Comparison of ENCODE assay signal across 25 cellular contexts in genomic region chr17:17104036-17104435, GRCh38.
DNase-seq lines count a peak whose midpoint lies in the region; ATAC-seq, FAIRE-seq and TF ChIP-seq lines count a peak whose summit lies in the region.
"Had no signal": no experiment of that assay in that cellular context is flagged by ENCODE, and none has a peak within 500 bp of the region (broad histone marks: within the 10 kb centered on the region; RNA-seq: fewer than 3 reads in every experiment).

No MANE protein-coding gene starts in this region.

- H3K4me3 ChIP-seq in HepG2 (replicated peaks in 1 of 3; ENCODE audit: insufficient read depth in 1 of 3, low read depth in 2 of 3, low read length in 3 of 3) = no peak overlapping the region
- no peak overlapping the region for H3K4me3 ChIP-seq in right lobe of liver
- no peak overlapping the region for H3K4me3 ChIP-seq in kidney (ENCODE audit: low read length in 2 of 2)
- no peak overlapping the region for H3K4me3 ChIP-seq in testis
- H3K4me3 ChIP-seq in SJCRH30 = no peak overlapping the region
- H3K4me3 ChIP-seq: GM23338, lung, pancreas, transverse colon had no signal

- H3K27ac ChIP-seq in HepG2 (ENCODE audit: extremely low read length, insufficient read depth, low read length) = no peak overlapping the region
- H3K27ac ChIP-seq in right lobe of liver = no peak overlapping the region
- peak overlapping the region; percentile 81 for H3K27ac ChIP-seq in angular gyrus (ENCODE audit: low read depth, low read length)
- H3K27ac ChIP-seq in kidney (ENCODE audit: low read depth in 2 of 2, low read length in 2 of 2) = no peak overlapping the region
- H3K27ac ChIP-seq in testis = peak overlapping the region; percentile 8 to 52
- no peak overlapping the region for H3K27ac ChIP-seq in SJCRH30
- H3K27ac ChIP-seq: KMS-11, transverse colon, WERI-Rb-1 had no signal

- H4K20me1 ChIP-seq in HepG2 (ENCODE audit: insufficient read depth, low read length) = no peaks in the 10 kb centered on the region

- no peaks in the 10 kb centered on the region for H3K27me3 Mint-ChIP-seq in T-cell
- H3K27me3 Mint-ChIP-seq: activated CD4-positive, alpha-beta memory T cell treated with anti-CD3 and anti-CD28 coated beads, Interleukin-2, amount 10 ng/mL, durations not matched to agents 7 days and 5 days; activated naive CD4-positive, alpha-beta T cell treated with anti-CD3 and anti-CD28 coated beads, Interleukin-2, amount 10 ng/mL, durations not matched to agents 7 days and 5 days had no signal

- no peak for TF ChIP-seq CTCF in HepG2 (CRISPR knock-in tag; IDR thresholded peaks at IDR 0.05)
- no peak for TF ChIP-seq CTCF in right lobe of liver (IDR thresholded peaks at IDR 0.05)
- TF ChIP-seq CTCF in kidney (IDR thresholded peaks at IDR 0.05; ENCODE audit: borderline replicate concordance, extremely low read depth, insufficient read depth) = no peak
- TF ChIP-seq CTCF in testis (IDR thresholded peaks at IDR 0.05) = no peak

- CTCF ChIA-PET in HepG2 (lab: Yijun Ruan, JAX; ENCODE audit: low intra/inter-chr PET ratio, low total read pairs) = no interaction called here
- CTCF ChIA-PET in T-cell (lab: Charles Lee) = no interaction called here

- no peak overlapping the region for H3K27ac Mint-ChIP-seq in T-cell
- H3K27ac Mint-ChIP-seq: activated CD4-positive, alpha-beta memory T cell treated with anti-CD3 and anti-CD28 coated beads, Interleukin-2, amount 10 ng/mL, durations not matched to agents 7 days and 5 days; activated naive CD4-positive, alpha-beta T cell treated with anti-CD3 and anti-CD28 coated beads, Interleukin-2, amount 10 ng/mL, durations not matched to agents 7 days and 5 days; GM23338 had no signal

- H3K9ac ChIP-seq in HepG2 (ENCODE audit: insufficient read depth, low read depth, low read length) (no peak overlapping the region), kidney (ENCODE audit: low read length in 2 of 2) (no peak overlapping the region)
- H3K9ac ChIP-seq: KMS-11 had no signal

- TF ChIP-seq RAD21 in HepG2 (CRISPR knock-in tag; IDR thresholded peaks at IDR 0.05) = no peak

- in situ Hi-C loops in HepG2 (cut with HindIII; ENCODE audit: extremely low pct_ligation_motif_present, low pct_unique_long_range_greater_than_20kb) = no loop called here

- no peak overlapping the region for H2AFZ ChIP-seq in HepG2 (ENCODE audit: low read length)
- H2AFZ ChIP-seq: GM23338 had no signal

- H3K27me3 ChIP-seq in HepG2 (ENCODE audit: control insufficient read depth in 1 of 2, insufficient read depth in 2 of 2, low read length in 2 of 2) = no peaks in the 10 kb centered on the region
- H3K27me3 ChIP-seq in right lobe of liver = no peaks in the 10 kb centered on the region
- H3K27me3 ChIP-seq in testis = no peaks in the 10 kb centered on the region
- H3K27me3 ChIP-seq in SJCRH30 = no peaks in the 10 kb centered on the region
- H3K27me3 ChIP-seq: pancreas, transverse colon had no signal

- peaks cover 7% of the 10 kb centered on the region for H3K36me3 Mint-ChIP-seq in T-cell

- no peak overlapping the region for H3K4me2 ChIP-seq in HepG2 (ENCODE audit: low read depth, low read length)
- H3K4me2 ChIP-seq: GM23338, KMS-11 had no signal

- no peak overlapping the region for H3K4me3 Mint-ChIP-seq in T-cell
- H3K4me3 Mint-ChIP-seq: activated CD4-positive, alpha-beta memory T cell treated with anti-CD3 and anti-CD28 coated beads, Interleukin-2, amount 10 ng/mL, durations not matched to agents 7 days and 5 days; activated naive CD4-positive, alpha-beta T cell treated with anti-CD3 and anti-CD28 coated beads, Interleukin-2, amount 10 ng/mL, durations not matched to agents 7 days and 5 days; GM23338 had no signal

- DNase-seq in HepG2 (ENCODE audit: low spot score) (no peak), right lobe of liver (no peak), kidney (peak; percentile 28), testis (no peak), T-cell (no peak), SJCRH30 (no peak)
- no peak for DNase-seq in stimulated activated CD4-positive, alpha-beta T cell treated with anti-CD3 and anti-CD28 coated beads, Interleukin-2, amount 100 ng/mL, for 24 hours
- DNase-seq: activated CD4-positive, alpha-beta memory T cell treated with anti-CD3 and anti-CD28 coated beads, Interleukin-2, amount 10 ng/mL, durations not matched to agents 7 days and 5 days; activated naive CD4-positive, alpha-beta T cell treated with anti-CD3 and anti-CD28 coated beads, Interleukin-2, amount 10 ng/mL, durations not matched to agents 7 days and 5 days; activated T-cell treated with anti-CD3 and anti-CD28 coated beads, Interleukin-2, amount 50 U/mL, for 48 hours; COR-L47; DMS79 treated with DMSO at 0.1 percent for 48 hours; NCI-H2029; stimulated activated naive CD4-positive, alpha-beta T cell; transverse colon; WERI-Rb-1 had no signal

- no peak for FAIRE-seq in HepG2 (lab: Jason Lieb, UNC)
- no peak for FAIRE-seq in kidney (lab: Jason Lieb, UNC)
- FAIRE-seq: astrocyte, GM12892, GM19239, pancreas had no signal

- WGBS in HepG2 (ENCODE audit: low lambda C conversion rate) = 100% methylated on average over 4 of the region's 6 CpGs
- 100% methylated on average over 1 of the region's 6 CpGs for WGBS in right lobe of liver (ENCODE audit: insufficient coverage, low coverage, low lambda C conversion rate, missing lambda C conversion rate)
- WGBS in testis, 2 donors = 75 to 100% methylated on average over 6 of the region's 6 CpGs

- intact Hi-C loops in HepG2 (cut with micrococcal nuclease; ENCODE audit: unreplicated experiment) (no loop called here), right lobe of liver (cut with DNase I) (no loop called here), kidney (cut with DNase I) (no loop called here), testis (cut with DNase I; ENCODE audit: low total_unique reads) (no loop called here)

- peaks cover 31% of the 10 kb centered on the region for H3K4me1 ChIP-seq in HepG2 (ENCODE audit: insufficient read depth, low read length)
- H3K4me1 ChIP-seq in right lobe of liver = peaks cover 0 to 15% (median 3%) of the 10 kb centered on the region in 4 donors
- peaks cover 36 to 47% of the 10 kb centered on the region in 2 donors for H3K4me1 ChIP-seq in kidney (ENCODE audit: control insufficient read depth in 1 of 2, insufficient read depth in 1 of 2, low read depth in 1 of 2, low read length in 2 of 2)
- H3K4me1 ChIP-seq in testis = peaks cover 51% of the 10 kb centered on the region
- H3K4me1 ChIP-seq in SJCRH30 = no peaks in the 10 kb centered on the region

- TF ChIP-seq EP300 in HepG2 (IDR thresholded peaks at IDR 0.05; ENCODE audit: low read depth in 2 of 2, low read length in 2 of 2) = no peak
- TF ChIP-seq EP300 in HepG2 (CRISPR knock-in tag; IDR thresholded peaks at IDR 0.05; ENCODE audit: borderline replicate concordance) = no peak

- H3K79me2 ChIP-seq in HepG2 (ENCODE audit: insufficient read depth, low read length) = no peaks in the 10 kb centered on the region

- ATAC-seq in HepG2 (no peak), right lobe of liver (no peak), T-cell (replicated peaks in 1 of 4) (no peak)
- ATAC-seq: GM23338, Panc1 had no signal

- no peaks in the 10 kb centered on the region for H3K9me3 ChIP-seq in HepG2 (ENCODE audit: low read length)
- no peaks in the 10 kb centered on the region for H3K9me3 ChIP-seq in right lobe of liver
- H3K9me3 ChIP-seq in kidney (ENCODE audit: control insufficient read depth in 1 of 2, low read length in 2 of 2) = no peaks in the 10 kb centered on the region
- no peaks in the 10 kb centered on the region for H3K9me3 ChIP-seq in testis
- H3K9me3 ChIP-seq in SJCRH30 (replicated peaks) = no peaks in the 10 kb centered on the region
- H3K9me3 ChIP-seq: pancreas, transverse colon had no signal

- no peaks in the 10 kb centered on the region for H3K9me3 Mint-ChIP-seq in T-cell
- H3K9me3 Mint-ChIP-seq: activated CD4-positive, alpha-beta memory T cell treated with anti-CD3 and anti-CD28 coated beads, Interleukin-2, amount 10 ng/mL, durations not matched to agents 7 days and 5 days; activated naive CD4-positive, alpha-beta T cell treated with anti-CD3 and anti-CD28 coated beads, Interleukin-2, amount 10 ng/mL, durations not matched to agents 7 days and 5 days; GM23338 had no signal

- no peak for TF ChIP-seq POLR2A in HepG2 (IDR thresholded peaks at IDR 0.05; ENCODE audit: insufficient read depth in 1 of 2, low read depth in 2 of 2, low read length in 2 of 2)
- no peak for TF ChIP-seq POLR2A in right lobe of liver (IDR thresholded peaks at IDR 0.05)
- no peak for TF ChIP-seq POLR2A in testis (IDR thresholded peaks at IDR 0.05)

- 0 out of 5 replicates have a peak, but pooled peaks cover 0 to 1% of the 10 kb centered on the region in 2 experiments for H3K36me3 ChIP-seq in HepG2 (replicated peaks in 1 of 2; ENCODE audit: control insufficient read depth in 1 of 2, insufficient read depth in 2 of 2, low read length in 2 of 2)
- H3K36me3 ChIP-seq in right lobe of liver = no peaks in the 10 kb centered on the region
- peaks cover 0 to 2% of the 10 kb centered on the region in 2 donors for H3K36me3 ChIP-seq in kidney (ENCODE audit: control insufficient read depth in 1 of 2, insufficient read depth in 2 of 2, low read length in 2 of 2)
- no peaks in the 10 kb centered on the region for H3K36me3 ChIP-seq in testis (ENCODE audit: low read depth, missing control alignments)
- H3K36me3 ChIP-seq in SJCRH30 = peaks cover 10% of the 10 kb centered on the region
- H3K36me3 ChIP-seq: pancreas, transverse colon had no signal

- peaks cover 34 to 52% (median 44%) of the 10 kb centered on the region in 3 donors for H3K4me1 Mint-ChIP-seq in T-cell

- BruUV-seq in HepG2 (replicated peaks; lab: Mats Ljungman, UMichigan) = no TSS peak

- POLR2A ChIA-PET in HepG2 (lab: Yijun Ruan, JAX) = no interaction called here
- POLR2A ChIA-PET in T-cell (lab: Charles Lee) = no interaction called here

TF ChIP-seq in HepG2, 621 proteins besides CTCF, POLR2A, EP300 and RAD21:
- TF ChIP-seq TBP (CRISPR knock-in tag; IDR thresholded peaks at IDR 0.05) (no peak), ZNF629 (CRISPR knock-in tag; conservative IDR thresholded peaks at IDR 0.05) (peak; percentile 88), ADNP (CRISPR knock-in tag; IDR thresholded peaks at IDR 0.05) (0 out of 2 replicates have a peak, but pooled peaks have one; percentile 16), ZMYM3 (CRISPR knock-in tag; IDR thresholded peaks at IDR 0.05) (peak; percentile 54; the same call in 1 of the 2 replicates), MLLT10 (CRISPR knock-in tag; IDR thresholded peaks at IDR 0.05) (no peak)

Comparison
In these comparisons a context has a peak if more than half of its experiments do, and no peak if none do; other contexts are left out.
1. H3K27ac ChIP-seq: peak in angular gyrus (single experiment) and testis (2 of 2); none in HepG2 (single experiment), right lobe of liver (0 of 3), kidney (0 of 2) and SJCRH30 (single experiment).